ENCODE assay signal across 11 cellular contexts in the genomic region with DNA sequence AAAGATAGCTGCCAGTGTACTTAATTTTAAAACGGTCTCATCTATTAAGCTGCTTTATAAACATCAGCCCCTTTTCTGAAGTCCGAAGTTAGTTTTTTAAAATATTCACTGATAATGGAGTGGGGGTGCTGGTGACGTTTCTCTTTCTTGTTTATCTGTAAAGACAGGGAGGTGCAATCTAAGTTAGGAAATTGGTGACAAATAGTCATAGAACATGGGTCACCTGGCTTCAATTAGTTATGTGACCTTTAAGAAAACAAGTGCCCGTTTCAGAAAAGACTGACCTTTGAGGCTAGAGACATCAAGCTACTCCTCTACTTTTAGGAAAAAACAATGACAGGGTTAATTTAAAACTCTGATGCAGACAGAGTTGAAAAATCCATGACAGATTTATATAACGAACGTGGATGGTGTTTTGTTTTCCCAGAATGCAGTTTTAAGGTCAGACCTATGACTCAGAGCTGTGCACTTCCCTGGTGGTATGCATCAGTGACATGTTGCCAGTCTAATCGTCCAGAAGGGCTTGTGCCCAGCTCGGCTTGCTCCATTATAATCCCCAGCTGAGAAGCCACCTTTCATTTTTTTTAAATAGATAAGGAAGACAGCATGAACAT. TPM values are rescaled to one million over a fixed set of nuclear protein-coding genes. Genes with fewer than 3 reads are reported as not detected.
A peak's percentile ranks its signal among the peaks of the same experiment; 100 is the strongest.
DNase-seq lines count a peak whose midpoint lies in the region; ATAC-seq and TF ChIP-seq lines count a peak whose summit lies in the region.
"Had no signal": no experiment of that assay in that cellular context is flagged by ENCODE, and none has a peak within 500 bp of the region (broad histone marks: within the 10 kb centered on the region; RNA-seq: fewer than 3 reads in every experiment).

No MANE protein-coding gene starts in this region.

- H3K14ac ChIP-seq in trophoblast cell (ENCODE audit: low read length) = no peak overlapping the region

- no peak overlapping the region for H4K91ac ChIP-seq in trophoblast cell (ENCODE audit: low read depth, low read length)

- DNase-seq in HCEC 1CT (peak; percentile 64), right cardiac atrium (no peak), spleen (no peak), midbrain (lab: John Stamatoyannopoulos, UW) (no peak), trophoblast cell (no peak)
- DNase-seq in activated CD4-positive, alpha-beta memory T cell treated with anti-CD3 and anti-CD28 coated beads for 36 hours = no peak
- DNase-seq: Karpas-422; small intestine; stimulated activated naive CD8-positive, alpha-beta T cell treated with anti-CD3 and anti-CD28 coated beads, Interleukin-15, Interleukin-2, amounts not matched to agents 100 U/mL and 50 U/mL, for 24 hours had no signal

- H3K27ac ChIP-seq in adipose tissue (ENCODE audit: low read depth, low read length) = peak overlapping the region; percentile 38
- H3K27ac ChIP-seq in right cardiac atrium (ENCODE audit: low read length) = peak overlapping the region; percentile 33
- H3K27ac ChIP-seq in spleen = peak overlapping the region in 6 of 8 donors; percentile 33 to 43 (median 38)
- H3K27ac ChIP-seq in trophoblast cell (ENCODE audit: low read depth, low read length) = no peak overlapping the region

- no peak overlapping the region for H3K4ac ChIP-seq in trophoblast cell (ENCODE audit: low read depth, low read length)

- no peaks in the 10 kb centered on the region for H3K27me3 Mint-ChIP-seq in activated CD4-positive, alpha-beta memory T cell treated with anti-CD3 and anti-CD28 coated beads for 36 hours

- CTCF ChIA-PET in activated CD4-positive, alpha-beta memory T cell treated with anti-CD3 and anti-CD28 coated beads for 36 hours (lab: Charles Lee) = interaction anchor here (1.0 to 1.5 kb wide), 2 partner anchors 22 to 25 kb away, joined by 3 to 4 read pairs; no protein-coding TSS in a partner anchor

- no peak overlapping the region for H3K23ac ChIP-seq in trophoblast cell (ENCODE audit: low read length)

- no peak overlapping the region for H2BK120ac ChIP-seq in trophoblast cell (ENCODE audit: insufficient read depth, low read length, poor library complexity)

- H3K79me1 ChIP-seq in trophoblast cell (ENCODE audit: low read length) = no peaks in the 10 kb centered on the region

- no peak overlapping the region for H2BK12ac ChIP-seq in trophoblast cell (ENCODE audit: low read length)

- no peaks in the 10 kb centered on the region for H3K9me3 Mint-ChIP-seq in activated CD4-positive, alpha-beta memory T cell treated with anti-CD3 and anti-CD28 coated beads for 36 hours

- ATAC-seq in right cardiac atrium (peak; percentile 67 to 85), HG03442 (IDR thresholded peaks at IDR 0.05; ENCODE audit: unreplicated experiment) (no peak)
- ATAC-seq: stimulated activated naive CD8-positive, alpha-beta T cell treated with anti-CD3 and anti-CD28 coated beads, Interleukin-15, Interleukin-2, amounts not matched to agents 100 U/mL and 50 U/mL, for 24 hours had no signal

- no peak overlapping the region for H2BK5ac ChIP-seq in trophoblast cell (ENCODE audit: low read depth, low read length, poor library complexity)

- no peak overlapping the region for H3K4me2 ChIP-seq in trophoblast cell (ENCODE audit: low read length)

- H3K4me1 ChIP-seq in right cardiac atrium (ENCODE audit: control insufficient read depth, insufficient read depth, low read length) = peaks cover 9% of the 10 kb centered on the region
- H3K4me1 ChIP-seq in spleen = peaks cover 0 to 8% (median 0%) of the 10 kb centered on the region in 6 donors
- no peaks in the 10 kb centered on the region for H3K4me1 ChIP-seq in trophoblast cell (ENCODE audit: control insufficient read depth in 1 of 2, insufficient read depth in 2 of 2, low read length in 2 of 2)

- intact Hi-C loops in right cardiac atrium (cut with DNase I) = no loop called here
- intact Hi-C loops in spleen (cut with DNase I; ENCODE audit: low total_unique reads) = no loop called here
- intact Hi-C loops in activated CD4-positive, alpha-beta memory T cell treated with anti-CD3 and anti-CD28 coated beads for 36 hours (cut with micrococcal nuclease) = no loop called here

- no peak overlapping the region for H3K4me3 Mint-ChIP-seq in activated CD4-positive, alpha-beta memory T cell treated with anti-CD3 and anti-CD28 coated beads for 36 hours

- H3K36me3 Mint-ChIP-seq in activated CD4-positive, alpha-beta memory T cell treated with anti-CD3 and anti-CD28 coated beads for 36 hours = no peaks in the 10 kb centered on the region

- peaks cover 9% of the 10 kb centered on the region for H3K4me1 Mint-ChIP-seq in activated CD4-positive, alpha-beta memory T cell treated with anti-CD3 and anti-CD28 coated beads for 36 hours (ENCODE audit: low read depth)

- no peak overlapping the region for H4K12ac ChIP-seq in trophoblast cell (ENCODE audit: low read depth, low read length)

- H3K9ac ChIP-seq in trophoblast cell (ENCODE audit: low read length) = no peak overlapping the region

- no peak for TF ChIP-seq CTCF in spleen (IDR thresholded peaks at IDR 0.05 in 8 of 11, conservative IDR thresholded peaks at IDR 0.05 in 3 of 11)

- H3K9me3 ChIP-seq in right cardiac atrium (ENCODE audit: control insufficient read depth, low read length) = no peaks in the 10 kb centered on the region
- no peaks in the 10 kb centered on the region for H3K9me3 ChIP-seq in spleen
- no peaks in the 10 kb centered on the region for H3K9me3 ChIP-seq in trophoblast cell (ENCODE audit: insufficient read depth, low read depth, low read length)

- H3K18ac ChIP-seq in trophoblast cell (ENCODE audit: low read length) = no peak overlapping the region

- peak overlapping the region; percentile 5 for H3K4me3 ChIP-seq in right cardiac atrium (ENCODE audit: low read length)
- no peak overlapping the region for H3K4me3 ChIP-seq in spleen
- H3K4me3 ChIP-seq in trophoblast cell (ENCODE audit: low read depth, low read length) = no peak overlapping the region

- no peak overlapping the region for H3K27ac Mint-ChIP-seq in activated CD4-positive, alpha-beta memory T cell treated with anti-CD3 and anti-CD28 coated beads for 36 hours

- H3K27me3 ChIP-seq in right cardiac atrium (ENCODE audit: control insufficient read depth, insufficient read depth) = no peaks in the 10 kb centered on the region
- H3K27me3 ChIP-seq in spleen (replicated peaks in 1 of 7) = peaks cover 0 to 5% (median 0%) of the 10 kb centered on the region in 7 donors
- H3K27me3 ChIP-seq in trophoblast cell (ENCODE audit: insufficient read depth, low read length) = no peaks in the 10 kb centered on the region

- no peak overlapping the region for H2AK5ac ChIP-seq in trophoblast cell (ENCODE audit: low read length)

- no peak overlapping the region for H2AFZ ChIP-seq in trophoblast cell (ENCODE audit: insufficient read depth, low read length, poor library complexity)

- no peaks in the 10 kb centered on the region for H3K36me3 ChIP-seq in spleen
- H3K36me3 ChIP-seq in trophoblast cell (ENCODE audit: control insufficient read depth in 1 of 2, insufficient read depth in 2 of 2, low read length in 2 of 2) = no peaks in the 10 kb centered on the region

- TF ChIP-seq POLR2A in spleen (IDR thresholded peaks at IDR 0.05) = no peak

- POLR2A ChIA-PET in activated CD4-positive, alpha-beta memory T cell treated with anti-CD3 and anti-CD28 coated beads for 36 hours (lab: Charles Lee) = interaction anchor here (0.7 kb wide), 1 partner anchor 24 kb away, joined by 3 read pairs; no protein-coding TSS in a partner anchor

- H4K8ac ChIP-seq in trophoblast cell (ENCODE audit: low read depth, low read length) = no peak overlapping the region

- WGBS in adipose tissue, 3 donors = 16 to 27% (median 24%) methylated on average over 8 of the region's 8 CpGs
- WGBS in right cardiac atrium = 8% methylated on average over 8 of the region's 8 CpGs
- 20 to 52% (median 38%) methylated on average over 8 of the region's 8 CpGs for WGBS in spleen, 5 donors
- WGBS in trophoblast cell (ENCODE audit: extremely low coverage, insufficient coverage, insufficient read length) = no CpG with 5 or more reads among the region's 8 CpGs

- no peaks in the 10 kb centered on the region for H3K79me2 ChIP-seq in trophoblast cell (ENCODE audit: control insufficient read depth, insufficient read depth, low read length, poor library complexity)

RNA-seq across cellular contexts. Expression of a gene that starts 38.2 kb away (rescaled TPM):
- polyA plus RNA-seq in adipose tissue (100 to 1,000 TPM in 2 of 3 donors, 10 to 100 TPM in 1; 23.9 to 683 (median 244) TPM), right cardiac atrium (442 TPM), spleen (10 to 100 TPM; 33.0 to 43.1 (median 35.9) TPM)
- total RNA-seq in right cardiac atrium (100 to 1,000 TPM; 255 to 871 (median 312) TPM), spleen (100 to 1,000 TPM in 1 of 7 donors, 10 to 100 TPM in 6; 55.1 to 108 (median 68.8) TPM)
- total RNA-seq in activated CD4-positive, alpha-beta memory T cell treated with anti-CD3 and anti-CD28 coated beads for 36 hours = 10 to 100 TPM; 33.9 to 37.5 TPM
- 1.2 and 1.4 TPM in 2 replicates for polyA plus RNA-seq in trophoblast cell (2013)
